Comparison of ENCODE assay signal across 20 cellular contexts in the genomic region with DNA sequence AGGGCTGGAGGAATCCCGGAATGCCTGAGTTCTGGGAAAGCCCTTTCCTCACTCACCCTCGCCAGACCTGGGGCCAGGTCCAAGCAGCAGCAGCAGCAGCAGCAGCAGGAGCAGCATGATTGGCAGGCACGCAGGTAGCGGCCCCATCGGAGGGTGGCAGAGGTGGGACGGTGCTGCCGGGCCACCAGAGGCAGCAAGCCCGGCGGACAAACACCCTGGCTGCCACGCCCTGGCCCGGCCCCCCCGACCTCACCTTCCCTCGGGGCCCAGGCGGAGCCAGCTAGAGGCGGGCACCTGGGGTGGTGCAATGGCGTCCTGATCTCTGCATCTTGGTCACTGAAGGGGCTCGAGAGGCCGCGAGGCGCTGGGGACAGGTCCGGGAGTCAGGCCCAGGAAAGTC.
DNase-seq lines count a peak whose midpoint lies in the region; ATAC-seq and FAIRE-seq lines count a peak whose summit lies in the region.
"Had no signal": no experiment of that assay in that cellular context is flagged by ENCODE, and none has a peak within 500 bp of the region (broad histone marks: within the 10 kb centered on the region; RNA-seq: fewer than 3 reads in every experiment).

No MANE protein-coding gene starts in this region.

- peaks cover 20% of the 10 kb centered on the region for H3K4me1 Mint-ChIP-seq in activated T-cell treated with anti-CD3 and anti-CD28 coated beads, Interleukin-2, amount 50 U/mL, for 24 hours (ENCODE audit: low read depth)
- peaks cover 8% of the 10 kb centered on the region for H3K4me1 Mint-ChIP-seq in activated T-cell treated with anti-CD3 and anti-CD28 coated beads, Interleukin-2, amount 50 U/mL, for 4 hours (ENCODE audit: low read depth)

- H3K4me1 ChIP-seq in small intestine (ENCODE audit: control insufficient read depth in 2 of 2, insufficient read depth in 1 of 2, low read depth in 1 of 2, low read length in 1 of 2) = no peaks in the 10 kb centered on the region
- H3K4me1 ChIP-seq: adrenal gland, uterus had no signal

- intact Hi-C loops in sciatic nerve (cut with DNase I) = no loop called here

- DNase-seq in activated T-cell treated with anti-CD3 and anti-CD28 coated beads, Interleukin-2, amount 50 U/mL, for 24 hours = no peak
- DNase-seq in activated T-cell treated with anti-CD3 and anti-CD28 coated beads, Interleukin-2, amount 50 U/mL, for 4 hours = no peak
- DNase-seq in NCI-H774 (lab: John Stamatoyannopoulos, UW) = peak; percentile 55
- peak; percentile 28 for DNase-seq in iPS-NIHi7 (ENCODE audit: extremely low spot score)
- DNase-seq in small intestine = peak; percentile 37
- no peak for DNase-seq in mucosa of gallbladder (ENCODE audit: low spot score)
- no peak for DNase-seq in sciatic nerve (ENCODE audit: low spot score)
- no peak for DNase-seq in superior temporal gyrus (ENCODE audit: extremely low spot score)
- DNase-seq: activated CD4-positive, alpha-beta T cell treated with anti-CD3 and anti-CD28 coated beads, Interleukin-2, amount 50 U/mL, for 48 hours; activated T-cell treated with anti-CD3 and anti-CD28 coated beads, Interleukin-2, amount 50 U/mL, for 72 hours; adrenal gland; cerebellar nuclear complex; foreskin fibroblast; NCI-H146; NCI-H748 treated with DMSO at 0.1 percent for 48 hours; stimulated activated CD4-positive, alpha-beta T cell treated with anti-CD3 and anti-CD28 coated beads, Interleukin-12 subunit alpha, Interleukin-12 subunit beta, amount 100 ng/mL, for 4 hours; uterus had no signal

- H3K4me3 Mint-ChIP-seq in activated T-cell treated with anti-CD3 and anti-CD28 coated beads, Interleukin-2, amount 50 U/mL, for 24 hours = no peak overlapping the region
- H3K4me3 Mint-ChIP-seq in activated T-cell treated with anti-CD3 and anti-CD28 coated beads, Interleukin-2, amount 50 U/mL, for 4 hours = no peak overlapping the region
- H3K4me3 Mint-ChIP-seq: activated T-cell treated with anti-CD3 and anti-CD28 coated beads, Interleukin-2, amount 50 U/mL, for 72 hours; stimulated activated naive CD8-positive, alpha-beta T cell treated with anti-CD3 and anti-CD28 coated beads, Interleukin-15, Interleukin-2, amounts not matched to agents 100 ng/mL and 50 ng/mL, for 24 hours had no signal

- no peaks in the 10 kb centered on the region for H3K36me3 ChIP-seq in small intestine (ENCODE audit: control insufficient read depth in 2 of 2, insufficient read depth in 2 of 2, low read length in 2 of 2)
- H3K36me3 ChIP-seq: uterus had no signal

- no peak overlapping the region for H3K4me3 ChIP-seq in small intestine (ENCODE audit: low read depth in 1 of 2, low read length in 2 of 2)
- H3K4me3 ChIP-seq: adrenal gland, uterus had no signal

- peak overlapping the region; percentile 6 for H3K27ac Mint-ChIP-seq in activated T-cell treated with anti-CD3 and anti-CD28 coated beads, Interleukin-2, amount 50 U/mL, for 24 hours
- H3K27ac Mint-ChIP-seq: activated T-cell treated with anti-CD3 and anti-CD28 coated beads, Interleukin-2, amount 50 U/mL, for 72 hours; stimulated activated naive CD8-positive, alpha-beta T cell treated with anti-CD3 and anti-CD28 coated beads, Interleukin-15, Interleukin-2, amounts not matched to agents 100 ng/mL and 50 ng/mL, for 24 hours had no signal

- H3K27me3 Mint-ChIP-seq in activated T-cell treated with anti-CD3 and anti-CD28 coated beads, Interleukin-2, amount 50 U/mL, for 24 hours = no peaks in the 10 kb centered on the region
- no peaks in the 10 kb centered on the region for H3K27me3 Mint-ChIP-seq in activated T-cell treated with anti-CD3 and anti-CD28 coated beads, Interleukin-2, amount 50 U/mL, for 4 hours (ENCODE audit: low read depth)
- H3K27me3 Mint-ChIP-seq: stimulated activated naive CD8-positive, alpha-beta T cell treated with anti-CD3 and anti-CD28 coated beads, Interleukin-15, Interleukin-2, amounts not matched to agents 100 ng/mL and 50 ng/mL, for 24 hours had no signal

- no peaks in the 10 kb centered on the region for H3K9me3 Mint-ChIP-seq in activated T-cell treated with anti-CD3 and anti-CD28 coated beads, Interleukin-2, amount 50 U/mL, for 24 hours
- no peaks in the 10 kb centered on the region for H3K9me3 Mint-ChIP-seq in activated T-cell treated with anti-CD3 and anti-CD28 coated beads, Interleukin-2, amount 50 U/mL, for 4 hours
- H3K9me3 Mint-ChIP-seq: activated T-cell treated with anti-CD3 and anti-CD28 coated beads, Interleukin-2, amount 50 U/mL, for 72 hours; stimulated activated naive CD8-positive, alpha-beta T cell treated with anti-CD3 and anti-CD28 coated beads, Interleukin-15, Interleukin-2, amounts not matched to agents 100 ng/mL and 50 ng/mL, for 24 hours had no signal

- ATAC-seq in activated T-cell treated with anti-CD3 and anti-CD28 coated beads, Interleukin-2, amount 50 U/mL, for 4 hours = no peak
- no peak for ATAC-seq in sciatic nerve
- ATAC-seq: activated T-cell treated with anti-CD3 and anti-CD28 coated beads, Interleukin-2, amount 50 U/mL, for 72 hours had no signal

- no peaks in the 10 kb centered on the region for H3K9me3 ChIP-seq in small intestine (ENCODE audit: control insufficient read depth, low read depth)
- H3K9me3 ChIP-seq: adrenal gland, uterus had no signal

- 32 to 60% (median 45%) methylated on average over 21 of the region's 21 CpGs for WGBS in small intestine, 3 donors

- FAIRE-seq in small intestine (lab: Jason Lieb, UNC) = no peak
- FAIRE-seq: GM19239, islet of Langerhans had no signal

- H3K27ac ChIP-seq in small intestine (ENCODE audit: low read depth in 1 of 2, low read length in 1 of 2) = no peak overlapping the region
- H3K27ac ChIP-seq: adrenal gland, uterus had no signal

- H3K36me3 Mint-ChIP-seq in activated T-cell treated with anti-CD3 and anti-CD28 coated beads, Interleukin-2, amount 50 U/mL, for 24 hours (ENCODE audit: low read depth) = peaks cover 79% of the 10 kb centered on the region
- peaks cover 14% of the 10 kb centered on the region for H3K36me3 Mint-ChIP-seq in activated T-cell treated with anti-CD3 and anti-CD28 coated beads, Interleukin-2, amount 50 U/mL, for 4 hours (ENCODE audit: insufficient read depth)

- no peaks in the 10 kb centered on the region for H3K27me3 ChIP-seq in small intestine (ENCODE audit: control insufficient read depth in 2 of 2, insufficient read depth in 2 of 2, low read length in 2 of 2)
- H3K27me3 ChIP-seq: adrenal gland, uterus had no signal

Comparison
In these comparisons a context has a peak if more than half of its experiments do, and no peak if none do; other contexts are left out.
1. DNase-seq: peak in NCI-H774 (single experiment), iPS-NIHi7 (single experiment) and small intestine (single experiment); none in activated T-cell treated with anti-CD3 and anti-CD28 coated beads, Interleukin-2, amount 50 U/mL, for 24 hours (single experiment), activated T-cell treated with anti-CD3 and anti-CD28 coated beads, Interleukin-2, amount 50 U/mL, for 4 hours (single experiment), mucosa of gallbladder (single experiment), sciatic nerve (single experiment) and superior temporal gyrus (single experiment).